In genomic region chr1:173970252-173970651, GRCh38 we compare ENCODE assay signal across 1 cellular context.
TF ChIP-seq lines count a peak whose summit lies in the region.

No MANE protein-coding gene starts in this region.

TF ChIP-seq in K562, 482 proteins besides CTCF, POLR2A, EP300 and RAD21:
- TF ChIP-seq MAFG (tag; conservative IDR thresholded peaks at IDR 0.05) (0 out of 2 replicates have a peak, but pooled peaks have one; percentile 31), NFYB (IDR thresholded peaks at IDR 0.05; ENCODE audit: extremely low read depth, insufficient read length) (no peak), MAFF (IDR thresholded peaks at IDR 0.05; ENCODE audit: low read length) (0 out of 2 replicates have a peak, but pooled peaks have one; percentile 11), C11orf30 (IDR thresholded peaks at IDR 0.05; ENCODE audit: low read depth) (peak; percentile 34; the same call in 1 of the 2 replicates), ZNF316 (IDR thresholded peaks at IDR 0.05) (peak; percentile 77)
TF ChIP-seq in K562: peak in this region for 4.
